In the genomic region with DNA sequence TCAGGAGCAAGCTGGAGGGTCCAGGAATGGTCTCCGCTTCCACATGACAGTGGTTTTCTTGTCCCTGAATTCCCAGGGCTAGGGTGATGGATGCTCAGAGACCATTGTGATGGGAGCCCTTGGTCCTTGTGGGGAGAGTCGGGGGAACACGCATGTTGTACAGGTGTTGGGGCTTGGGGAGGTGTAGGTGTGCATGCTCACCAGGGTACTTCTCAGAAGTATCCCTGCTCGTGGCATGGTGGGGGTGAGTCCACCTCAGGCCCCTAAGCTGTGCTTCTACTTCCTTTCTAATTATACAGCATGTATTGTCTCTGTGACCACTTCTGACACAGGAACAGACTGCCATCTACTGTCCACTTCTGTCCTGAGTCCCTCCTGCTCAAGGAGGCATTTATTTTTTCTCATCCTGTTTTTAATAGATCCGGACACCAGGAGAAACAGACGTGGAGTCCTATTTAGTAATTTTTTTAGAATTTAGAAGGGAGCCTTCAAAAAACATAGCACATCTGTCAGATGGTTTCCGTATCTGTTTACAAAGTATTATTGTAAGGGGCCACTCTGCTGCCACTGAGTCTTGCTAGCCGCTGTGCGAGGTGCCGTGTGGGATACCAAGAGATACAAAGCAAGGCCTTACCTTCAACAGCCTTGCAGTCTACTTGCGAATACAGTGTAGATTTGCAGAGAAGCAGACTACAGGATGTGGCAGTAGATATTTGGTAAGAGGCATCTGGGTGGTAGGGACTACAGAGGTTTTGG, we compare ENCODE assay signal across 9 cellular contexts. TPM values are rescaled to one million over a fixed set of nuclear protein-coding genes. Genes with fewer than 3 reads are reported as not detected.
DNase-seq lines count a peak whose midpoint lies in the region; ATAC-seq and TF ChIP-seq lines count a peak whose summit lies in the region.
"Had no signal": no experiment of that assay in that cellular context is flagged by ENCODE, and none has a peak within 500 bp of the region (broad histone marks: within the 10 kb centered on the region; RNA-seq: fewer than 3 reads in every experiment).

No MANE protein-coding gene starts in this region.

- H3K9me3 ChIP-seq in RWPE2 (ENCODE audit: severe bottlenecking) (no peaks in the 10 kb centered on the region), spleen (peaks cover 0 to 4% (median 0%) of the 10 kb centered on the region in 8 donors)

- ATAC-seq in RWPE2 (ENCODE audit: low read depth): peak; percentile 67

- H3K27me3 ChIP-seq in RWPE2 (ENCODE audit: insufficient read depth, poor library complexity, severe bottlenecking): peaks cover 2% of the 10 kb centered on the region
- H3K27me3 ChIP-seq in spleen (replicated peaks in 1 of 7): peaks cover 0 to 74% (median 0%) of the 10 kb centered on the region in 7 donors

- TF ChIP-seq CTCF in RWPE2 (IDR thresholded peaks at IDR 0.05; ENCODE audit: poor library complexity, severe bottlenecking) (peak; percentile 59), spleen (IDR thresholded peaks at IDR 0.05 in 8 of 11, conservative IDR thresholded peaks at IDR 0.05 in 3 of 11) (peak; percentile 11 to 65 (median 43))

- intact Hi-C loops in spleen (cut with DNase I; ENCODE audit: low total_unique reads): loop anchor here (10.0 kb wide), 1 partner anchor 238 kb away; no protein-coding TSS in a partner anchor

- WGBS in spleen, 5 donors: 55 to 69% (median 64%) methylated on average over 10 to 11 of the region's 11 CpGs

- no peak overlapping the region for H3K27ac ChIP-seq in RWPE2 (ENCODE audit: poor library complexity, severe bottlenecking)
- no peak overlapping the region for H3K27ac ChIP-seq in spleen
- H3K27ac ChIP-seq: epithelial cell of prostate had no signal

- DNase-seq in AG20443 (ENCODE audit: low spot score) (peak; percentile 67), HT-29 (ENCODE audit: low spot score) (peak; percentile 68), RWPE2 (ENCODE audit: low spot score) (no peak), glomerular visceral epithelial cell (ENCODE audit: extremely low spot score) (peak; percentile 70), spleen (no peak), cortex of kidney (lab: John Stamatoyannopoulos, UW) (no peak)
- no peak for DNase-seq in effector CD8-positive, alpha-beta T cell (lab: John Stamatoyannopoulos, UW)
- no peak for DNase-seq in stimulated activated CD4-positive, alpha-beta T cell treated with anti-CD3 and anti-CD28 coated beads, Interleukin-1b, Interleukin-23, amount 100 ng/mL, for 48 hours

- no peaks in the 10 kb centered on the region for H3K36me3 ChIP-seq in RWPE2 (ENCODE audit: low read depth)
- no peaks in the 10 kb centered on the region for H3K36me3 ChIP-seq in spleen

- H3K4me3 ChIP-seq in RWPE2 (ENCODE audit: severe bottlenecking): no peak overlapping the region
- no peak overlapping the region for H3K4me3 ChIP-seq in spleen

- no peak for TF ChIP-seq POLR2A in spleen (IDR thresholded peaks at IDR 0.05)

- H3K4me1 ChIP-seq in RWPE2 (ENCODE audit: insufficient read depth, poor library complexity, severe bottlenecking): no peaks in the 10 kb centered on the region
- peaks cover 0 to 25% (median 1%) of the 10 kb centered on the region in 6 donors for H3K4me1 ChIP-seq in spleen

RNA-seq across cellular contexts. Expression of gene NTF3, which starts 10.5 kb away (rescaled TPM):
- total RNA-seq in HT-29 (2014; rRNA removed; shearing (Covaris generic)): not detected in 2 replicates
- 1 to 10 TPM in 5 of 7 donors, under 1 TPM in 1, not detected in 1; 0.72 to 5.8 (median 4.2) TPM for total RNA-seq in spleen
- polyA plus RNA-seq in spleen: 1 to 10 TPM in 2 of 3 donors, under 1 TPM in 1; 0.80 to 2.4 (median 2.2) TPM

Comparison
In these comparisons a context has a peak if more than half of its experiments do, and no peak if none do; other contexts are left out.
1. DNase-seq: peak in AG20443 (single experiment), HT-29 (single experiment) and glomerular visceral epithelial cell (single experiment); none in RWPE2 (single experiment), spleen (single experiment), effector CD8-positive, alpha-beta T cell (single experiment), cortex of kidney (single experiment) and stimulated activated CD4-positive, alpha-beta T cell treated with anti-CD3 and anti-CD28 coated beads, Interleukin-1b, Interleukin-23, amount 100 ng/mL, for 48 hours (single experiment).